In genomic region chr20:63066506-63067265, GRCh38 we compare ENCODE assay signal across 21 cellular contexts. TPM values are rescaled to one million over a fixed set of nuclear protein-coding genes. Genes with fewer than 3 reads are reported as not detected.
"Had no signal": no experiment of that assay in that cellular context is flagged by ENCODE, and none has a peak within 500 bp of the region (broad histone marks: within the 10 kb centered on the region; RNA-seq: fewer than 3 reads in every experiment).

No MANE protein-coding gene starts in this region.

- H3K9me3 ChIP-seq: esophagus muscularis mucosa, transverse colon, vagina had no signal

- FAIRE-seq: endothelial cell of umbilical vein had no signal

- H3K4me1 ChIP-seq: transverse colon, vagina had no signal

- H3K4me3 ChIP-seq: esophagus muscularis mucosa, lung, skin epidermis, transverse colon, vagina had no signal

- H3K27ac ChIP-seq: brain microvascular endothelial cell, esophagus muscularis mucosa, skin epidermis, transverse colon, vagina had no signal

- ATAC-seq: activated CD8-positive, alpha-beta memory T cell treated with anti-CD3 and anti-CD28 coated beads, Interleukin-2, amount 10 ng/mL, durations not matched to agents 7 days and 5 days had no signal

- H3K27me3 ChIP-seq: brain microvascular endothelial cell, vagina had no signal

- DNase-seq: activated CD4-positive, alpha-beta memory T cell treated with anti-CD3 and anti-CD28 coated beads, Interleukin-2, amount 10 ng/mL, durations not matched to agents 7 days and 5 days; activated CD4-positive, alpha-beta T cell treated with anti-CD3 and anti-CD28 coated beads for 48 hours; activated CD4-positive, CD25-positive, alpha-beta regulatory T cell; activated CD8-positive, alpha-beta memory T cell treated with anti-CD3 and anti-CD28 coated beads, Interleukin-2, amount 10 ng/mL, durations not matched to agents 7 days and 5 days; activated naive CD4-positive, alpha-beta T cell treated with Interleukin-2 at 50 U/mL for 16 hours; activated naive CD8-positive, alpha-beta T cell treated with anti-CD3 and anti-CD28 coated beads, Interleukin-2, amount 10 ng/mL, durations not matched to agents 7 days and 5 days; amygdala; brain microvascular endothelial cell; effector CD4-positive, alpha-beta T cell; immature natural killer cell; nucleus accumbens; retina; stimulated activated CD4-positive, alpha-beta T cell treated with anti-CD3 and anti-CD28 coated beads, Interleukin-15, amount 100 ng/mL, for 24 hours; stimulated activated CD4-positive, alpha-beta T cell treated with anti-CD3 and anti-CD28 coated beads, Interleukin-2, amount 100 ng/mL, for 48 hours; transverse colon had no signal

- H3K36me3 ChIP-seq: brain microvascular endothelial cell, esophagus muscularis mucosa, transverse colon, vagina had no signal

RNA-seq across cellular contexts. Expression of gene BHLHE23, which starts 59.9 kb away (rescaled TPM):
- total RNA-seq: activated CD4-positive, alpha-beta memory T cell treated with anti-CD3 and anti-CD28 coated beads, Interleukin-2, amount 10 ng/mL, durations not matched to agents 7 days and 5 days; activated CD8-positive, alpha-beta memory T cell treated with anti-CD3 and anti-CD28 coated beads, Interleukin-2, amount 10 ng/mL, durations not matched to agents 7 days and 5 days; activated naive CD8-positive, alpha-beta T cell treated with anti-CD3 and anti-CD28 coated beads, Interleukin-2, amount 10 ng/mL, durations not matched to agents 7 days and 5 days; activated T-helper 2 cell treated with anti-CD3 and anti-CD28 coated beads, Interferon-gamma antibody, Interleukin-2, Interleukin-4, amounts not matched to agents 10 μg/mL and 5 μg/mL and 100 μg/mL, durations not matched to agents 14 hours and 24 hours and 36 hours; endothelial cell of umbilical vein; esophagus muscularis mucosa; lung; transverse colon; vagina had no signal
- polyA plus RNA-seq: endothelial cell of umbilical vein, immature natural killer cell, lung had no signal
